Comparison of ENCODE assay signal across 1 cellular context in the genomic region with DNA sequence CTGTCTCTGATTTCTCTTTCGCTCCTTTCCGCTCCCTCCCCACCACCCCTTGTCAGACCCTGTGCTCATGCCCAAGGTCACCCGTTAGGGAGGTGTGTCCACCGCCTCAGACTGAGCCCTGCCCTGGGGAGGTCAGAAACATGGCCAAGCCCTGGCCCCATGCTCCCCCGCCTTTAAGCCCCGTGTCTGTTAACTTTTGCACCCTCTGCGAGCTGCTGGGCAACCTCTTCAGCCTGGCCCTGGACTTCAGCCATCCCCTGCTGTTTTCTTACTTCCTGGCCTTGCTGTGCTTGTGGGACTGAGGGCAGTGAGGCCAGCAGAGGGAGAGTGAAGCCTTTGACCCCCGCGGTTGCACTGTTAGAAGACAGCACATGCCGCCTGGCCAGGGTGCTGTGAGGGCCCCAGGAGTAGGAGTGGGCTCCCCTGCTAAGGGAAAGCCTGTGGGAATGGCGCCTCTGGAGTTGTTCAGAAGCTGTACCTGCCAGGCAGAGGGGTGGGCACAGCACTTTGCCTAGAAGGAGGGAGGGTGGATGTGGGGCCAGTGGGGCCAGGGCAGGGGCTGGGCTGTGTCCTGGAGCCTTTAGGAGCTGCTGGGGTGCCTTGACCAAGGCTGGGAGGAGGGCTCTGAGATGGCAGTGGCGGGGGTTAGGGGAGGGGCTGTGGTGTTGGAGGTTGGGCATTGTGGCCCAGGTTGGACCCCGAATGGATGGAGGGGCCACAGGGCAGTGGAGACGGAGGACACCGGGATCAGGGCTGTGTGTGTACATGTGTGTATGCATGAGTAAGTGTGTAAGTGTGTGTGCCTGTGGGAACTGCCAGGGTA.
TF ChIP-seq lines count a peak whose summit lies in the region.

No MANE protein-coding gene starts in this region.

TF ChIP-seq in liver, 16 proteins besides CTCF, POLR2A, EP300 and RAD21:
- TF ChIP-seq REST (IDR thresholded peaks at IDR 0.05) = no peak
- peak; percentile 77 to 88 for TF ChIP-seq HNF4A (conservative IDR thresholded peaks at IDR 0.05)
- TF ChIP-seq NR2F2 (IDR thresholded peaks at IDR 0.05) = peak; percentile 30
- peak; percentile 42 for TF ChIP-seq SP1 (IDR thresholded peaks at IDR 0.05)
- peak; percentile 31 for TF ChIP-seq YY1 (IDR thresholded peaks at IDR 0.05)
- no peak for TF ChIP-seq JUND (IDR thresholded peaks at IDR 0.05)
- peak in 1 of 2 donors; percentile 30 for TF ChIP-seq EGR1 (IDR thresholded peaks at IDR 0.05; ENCODE audit: low read depth in 2 of 2)
- peak; percentile 88 for TF ChIP-seq MAX (IDR thresholded peaks at IDR 0.05)
- TF ChIP-seq GABPA (IDR thresholded peaks at IDR 0.05 in 1 of 2, conservative IDR thresholded peaks at IDR 0.05 in 1 of 2) = peak in 1 of 2 donors; percentile 27
- TF ChIP-seq RXRA (IDR thresholded peaks at IDR 0.05) = peak; percentile 72 to 87
TF ChIP-seq in liver: peak in this region for 8.
